ENCODE assay signal across 21 cellular contexts in genomic region chr15:64705006-64705405, GRCh38.
"Had no signal": no experiment of that assay in that cellular context is flagged by ENCODE, and none has a peak within 500 bp of the region (broad histone marks: within the 10 kb centered on the region; RNA-seq: fewer than 3 reads in every experiment).

No MANE protein-coding gene starts in this region.

- H3K27me3 Mint-ChIP-seq: activated CD4-positive, alpha-beta memory T cell treated with anti-CD3 and anti-CD28 coated beads, Interleukin-2, amount 10 ng/mL, durations not matched to agents 7 days and 5 days had no signal

- H3K4me3 Mint-ChIP-seq: activated CD4-positive, alpha-beta memory T cell treated with anti-CD3 and anti-CD28 coated beads, Interleukin-2, amount 10 ng/mL, durations not matched to agents 7 days and 5 days; activated T-helper 1 cell treated with anti-CD3 and anti-CD28 coated beads, Interleukin-12 subunit alpha, Interleukin-12 subunit beta, Interleukin-2, Interleukin-4 antibody, amounts not matched to agents 30 ng/mL and 10 ng/mL and 1 ng/mL, durations not matched to agents 14 hours and 24 hours and 36 hours had no signal

- H3K27ac ChIP-seq: epithelial cell of prostate, thoracic aorta, upper lobe of right lung had no signal

- H3K4me3 ChIP-seq: gastroesophageal sphincter, sigmoid colon, smooth muscle cell, thoracic aorta, upper lobe of right lung had no signal

- H3K9me3 ChIP-seq: gastroesophageal sphincter, sigmoid colon, thoracic aorta, upper lobe of right lung had no signal

- H3K36me3 ChIP-seq: thoracic aorta, upper lobe of right lung had no signal

- H3K9me3 Mint-ChIP-seq: activated CD4-positive, alpha-beta memory T cell treated with anti-CD3 and anti-CD28 coated beads, Interleukin-2, amount 10 ng/mL, durations not matched to agents 7 days and 5 days; activated T-helper 1 cell treated with anti-CD3 and anti-CD28 coated beads, Interleukin-12 subunit alpha, Interleukin-12 subunit beta, Interleukin-2, Interleukin-4 antibody, amounts not matched to agents 30 ng/mL and 10 ng/mL and 1 ng/mL, durations not matched to agents 14 hours and 24 hours and 36 hours had no signal

- H3K27me3 ChIP-seq: gastroesophageal sphincter, sigmoid colon, upper lobe of right lung had no signal

- ATAC-seq: gastroesophageal sphincter, left ventricle myocardium superior, upper lobe of right lung had no signal

- H3K27ac Mint-ChIP-seq: activated CD4-positive, alpha-beta memory T cell treated with anti-CD3 and anti-CD28 coated beads, Interleukin-2, amount 10 ng/mL, durations not matched to agents 7 days and 5 days; activated T-helper 1 cell treated with anti-CD3 and anti-CD28 coated beads, Interleukin-12 subunit alpha, Interleukin-12 subunit beta, Interleukin-2, Interleukin-4 antibody, amounts not matched to agents 30 ng/mL and 10 ng/mL and 1 ng/mL, durations not matched to agents 14 hours and 24 hours and 36 hours had no signal

- DNase-seq: activated CD4-positive, alpha-beta memory T cell treated with anti-CD3 and anti-CD28 coated beads, Interleukin-2, amount 10 ng/mL, durations not matched to agents 7 days and 5 days; activated CD4-positive, alpha-beta T cell treated with anti-CD3 and anti-CD28 coated beads for 4 hours; activated CD4-positive, CD25-positive, alpha-beta regulatory T cell; activated gamma-delta T cell; activated naive CD4-positive, alpha-beta T cell treated with anti-CD3 and anti-CD28 coated beads, Interleukin-2, amount 50 U/mL, for 16 hours; cerebellar nuclear complex; cortex of kidney; head of caudate nucleus; hypothalamus; left ventricle myocardium superior; midbrain; occipital lobe; sigmoid colon; stimulated activated CD4-positive, alpha-beta T cell treated with anti-CD3 and anti-CD28 coated beads, Interleukin-4, amount 100 ng/mL, for 1 hour; stimulated activated naive CD4-positive, alpha-beta T cell; upper lobe of right lung had no signal
